25 cellular contexts compared by ENCODE assay signal in the genomic region with DNA sequence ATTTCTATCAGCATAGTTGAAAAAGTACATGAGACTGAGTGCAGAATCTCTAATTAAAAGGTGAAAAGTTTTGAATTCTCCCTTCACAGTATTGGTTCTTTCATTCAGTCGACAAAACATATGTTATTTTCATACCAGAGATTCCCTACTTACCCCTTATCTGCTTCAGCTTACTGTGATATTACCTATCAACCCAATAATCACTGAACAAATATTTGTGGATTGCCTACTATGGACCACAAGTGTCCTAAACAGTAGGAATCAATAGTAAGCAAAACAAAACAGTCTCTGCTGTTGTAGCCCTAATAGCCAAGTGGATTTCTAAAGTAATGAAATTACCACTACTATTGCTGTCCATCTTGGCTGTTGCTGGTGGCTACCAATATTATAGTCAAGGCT. TPM values are rescaled to one million over a fixed set of nuclear protein-coding genes. Genes with fewer than 3 reads are reported as not detected.
"Had no signal": no experiment of that assay in that cellular context is flagged by ENCODE, and none has a peak within 500 bp of the region (broad histone marks: within the 10 kb centered on the region; RNA-seq: fewer than 3 reads in every experiment).

No MANE protein-coding gene starts in this region.

- H3K27ac ChIP-seq: neural progenitor cell, ovary, parathyroid adenoma, psoas muscle, suprapubic skin, testis, tibial artery, transverse colon, upper lobe of left lung, vagina had no signal

- H3K9me3 ChIP-seq: ovary, psoas muscle, suprapubic skin, testis, tibial artery, transverse colon, upper lobe of left lung, vagina had no signal

- H3K27me3 ChIP-seq: neural progenitor cell, ovary, suprapubic skin, testis, tibial artery, upper lobe of left lung, vagina had no signal

- H3K4me3 ChIP-seq: neural progenitor cell, ovary, psoas muscle, suprapubic skin, testis, tibial artery, transverse colon, upper lobe of left lung, vagina had no signal

- DNase-seq: natural killer cell; occipital lobe; ovary; posterior cingulate gyrus; psoas muscle; right cardiac atrium; stimulated activated CD4-positive, alpha-beta T cell treated with anti-CD3 and anti-CD28 coated beads, Interleukin-1b, Interleukin-23, amount 100 ng/mL, for 48 hours; stimulated activated CD4-positive, alpha-beta T cell treated with anti-CD3 and anti-CD28 coated beads, Interleukin-4, amount 100 ng/mL, for 1 hour; stimulated activated CD4-positive, alpha-beta T cell treated with anti-CD3 and anti-CD28 coated beads, Interleukin-4, amount 100 ng/mL, for 4 hours; stimulated activated CD8-positive, alpha-beta memory T cell treated with anti-CD3 and anti-CD28 coated beads, Interleukin-4, amount 100 ng/mL, for 48 hours; stimulated activated naive CD8-positive, alpha-beta T cell treated with anti-CD3 and anti-CD28 coated beads, Interleukin-15, amount 100 ng/mL, for 72 hours; stimulated activated naive CD8-positive, alpha-beta T cell treated with anti-CD3 and anti-CD28 coated beads, Interleukin-15, Interleukin-2, amounts not matched to agents 100 U/mL and 50 U/mL, for 24 hours; substantia nigra; testis; tibial artery; transverse colon; upper lobe of left lung had no signal

- H3K4me3 Mint-ChIP-seq: naive thymus-derived CD4-positive, alpha-beta T cell; natural killer cell; nephron; neural progenitor cell; stimulated activated memory B cell treated with anti-CD40 and anti-IgM and Interleukin-4, amounts not matched to agents 10 μg/mL and 1 μg/mL and 100 μg/mL, for 72 hours; stimulated activated naive CD8-positive, alpha-beta T cell treated with anti-CD3 and anti-CD28 coated beads, Interleukin-15, amount 100 ng/mL, for 72 hours had no signal

- ATAC-seq: naive thymus-derived CD4-positive, alpha-beta T cell; right cardiac atrium; stimulated activated memory B cell treated with anti-CD40 and anti-IgM and Interleukin-4, amounts not matched to agents 10 μg/mL and 1 μg/mL and 100 μg/mL, for 72 hours; stimulated activated naive CD8-positive, alpha-beta T cell treated with anti-CD3 and anti-CD28 coated beads, Interleukin-15, amount 100 ng/mL, for 72 hours; stimulated activated naive CD8-positive, alpha-beta T cell treated with anti-CD3 and anti-CD28 coated beads, Interleukin-15, Interleukin-2, amounts not matched to agents 100 U/mL and 50 U/mL, for 24 hours had no signal

- H3K36me3 ChIP-seq: ovary, suprapubic skin, tibial artery, transverse colon, upper lobe of left lung, vagina had no signal

- H3K36me3 Mint-ChIP-seq: natural killer cell, neural progenitor cell had no signal

- H3K27ac Mint-ChIP-seq: naive thymus-derived CD4-positive, alpha-beta T cell; natural killer cell; nephron; neural progenitor cell; progenitor cell of endocrine pancreas; stimulated activated memory B cell treated with anti-CD40 and anti-IgM and Interleukin-4, amounts not matched to agents 10 μg/mL and 1 μg/mL and 100 μg/mL, for 72 hours; stimulated activated naive CD8-positive, alpha-beta T cell treated with anti-CD3 and anti-CD28 coated beads, Interleukin-15, amount 100 ng/mL, for 72 hours had no signal

- H3K4me1 Mint-ChIP-seq: naive thymus-derived CD4-positive, alpha-beta T cell; natural killer cell; nephron; neural progenitor cell; stimulated activated memory B cell treated with anti-CD40 and anti-IgM and Interleukin-4, amounts not matched to agents 10 μg/mL and 1 μg/mL and 100 μg/mL, for 72 hours; stimulated activated naive CD8-positive, alpha-beta T cell treated with anti-CD3 and anti-CD28 coated beads, Interleukin-15, amount 100 ng/mL, for 72 hours had no signal

- H3K27me3 Mint-ChIP-seq: progenitor cell of endocrine pancreas had no signal

- H3K9me3 Mint-ChIP-seq: naive thymus-derived CD4-positive, alpha-beta T cell; natural killer cell; nephron; stimulated activated naive CD8-positive, alpha-beta T cell treated with anti-CD3 and anti-CD28 coated beads, Interleukin-15, amount 100 ng/mL, for 72 hours had no signal

- H3K4me1 ChIP-seq: neural progenitor cell, parathyroid adenoma, psoas muscle, testis, tibial artery, upper lobe of left lung, vagina had no signal

RNA-seq across cellular contexts. Expression of a gene that starts 11.5 kb away (rescaled TPM):
- total RNA-seq: vagina had no signal
